ENCODE assay signal across 17 cellular contexts in the genomic region with DNA sequence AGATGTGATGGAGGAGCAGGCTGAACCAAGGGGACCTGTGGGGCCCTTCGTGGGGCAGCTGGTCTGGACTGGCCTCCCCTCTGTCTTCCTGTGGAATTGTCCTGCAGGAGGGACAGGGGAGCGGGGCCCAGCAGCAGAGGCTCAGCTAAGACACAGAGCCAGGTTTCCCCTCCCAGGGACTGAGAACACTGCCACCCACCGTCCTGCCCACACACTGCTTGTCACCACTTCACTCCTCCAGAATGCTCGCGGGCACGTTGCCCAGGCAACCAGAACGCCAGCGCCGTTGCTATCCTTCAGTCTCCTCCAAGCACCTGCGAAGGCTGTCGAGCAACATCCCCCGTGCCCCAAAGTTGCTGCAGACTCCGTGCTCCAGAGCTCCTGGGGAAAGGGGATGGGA. TPM values are rescaled to one million over a fixed set of nuclear protein-coding genes. Genes with fewer than 3 reads are reported as not detected.
DNase-seq lines count a peak whose midpoint lies in the region; ATAC-seq, FAIRE-seq and TF ChIP-seq lines count a peak whose summit lies in the region.
"Had no signal": no experiment of that assay in that cellular context is flagged by ENCODE, and none has a peak within 500 bp of the region (broad histone marks: within the 10 kb centered on the region; RNA-seq: fewer than 3 reads in every experiment).

No MANE protein-coding gene starts in this region.

- H3K36me3 ChIP-seq in keratinocyte (ENCODE audit: control insufficient read depth in 2 of 2, extremely low read depth in 1 of 2, insufficient read depth in 2 of 2, low read length in 2 of 2), result no peaks in the 10 kb centered on the region
- H3K36me3 ChIP-seq: prostate gland, upper lobe of right lung had no signal

- intact Hi-C loops in left ventricle myocardium superior (cut with micrococcal nuclease), result no loop called here
- intact Hi-C loops in left cardiac atrium (cut with DNase I), result no loop called here

- TF ChIP-seq CTCF in keratinocyte (optimal IDR thresholded peaks at IDR 0.05 in 1 of 3, IDR thresholded peaks at IDR 0.05 in 1 of 3, conservative IDR thresholded peaks at IDR 0.05 in 1 of 3; ENCODE audit: extremely low read depth in 1 of 3, insufficient read depth in 2 of 3, low read length in 3 of 3), result peak in 2 of 3 experiments; percentile 38 to 52

- H3K27ac ChIP-seq in keratinocyte (ENCODE audit: control insufficient read depth, insufficient read depth, low read length), result no peak overlapping the region
- H3K27ac ChIP-seq: PC-9, prostate gland, upper lobe of right lung had no signal

- H3K4me3 ChIP-seq in keratinocyte (ENCODE audit: control insufficient read depth in 2 of 3, extremely low read depth in 1 of 3, insufficient read depth in 2 of 3, low read depth in 1 of 3, low read length in 3 of 3), result no peak overlapping the region
- H3K4me3 ChIP-seq: PC-9, prostate gland, upper lobe of right lung had no signal

- H4K20me1 ChIP-seq in keratinocyte (ENCODE audit: control insufficient read depth, extremely low read depth, insufficient read depth, low read length), result no peaks in the 10 kb centered on the region

- H3K79me2 ChIP-seq in keratinocyte (ENCODE audit: control insufficient read depth, insufficient read depth, low read length), result no peaks in the 10 kb centered on the region

- H3K9me1 ChIP-seq in keratinocyte (ENCODE audit: control insufficient read depth, extremely low read depth, insufficient read depth, low read length), result no peaks in the 10 kb centered on the region

- peak; percentile 22 for DNase-seq in left ventricle myocardium superior
- DNase-seq in left cardiac atrium, result no peak
- DNase-seq in NCI-H748 treated with DMSO at 0.1 percent for 48 hours (lab: John Stamatoyannopoulos, UW), result peak; percentile 55
- DNase-seq in keratinocyte (ENCODE audit: low read depth, low spot score), result peak; percentile 42
- no peak for DNase-seq in NCI-H2227 (lab: John Stamatoyannopoulos, UW; ENCODE audit: unreplicated experiment)
- no peak for DNase-seq in activated naive CD4-positive, alpha-beta T cell treated with anti-CD3 and anti-CD28 coated beads, Interleukin-2, amount 50 U/mL, for 16 hours
- DNase-seq: activated CD4-positive, alpha-beta T cell treated with anti-CD3 and anti-CD28 coated beads for 1 hour; NCI-H1694; PC-9; T-helper 1 cell; upper lobe of right lung had no signal

- peaks cover 16% of the 10 kb centered on the region for H3K4me1 ChIP-seq in keratinocyte (ENCODE audit: control insufficient read depth, extremely low read depth, insufficient read depth, low read length)
- H3K4me1 ChIP-seq: prostate gland, upper lobe of right lung had no signal

- no peak for ATAC-seq in left ventricle myocardium superior
- ATAC-seq in left cardiac atrium, result no peak
- no peak for ATAC-seq in GM18868 (IDR thresholded peaks at IDR 0.05; ENCODE audit: unreplicated experiment)
- no peak for ATAC-seq in GM21423 (IDR thresholded peaks at IDR 0.05; ENCODE audit: unreplicated experiment)
- ATAC-seq: HepG2, upper lobe of right lung had no signal

- H3K9ac ChIP-seq in keratinocyte (ENCODE audit: control insufficient read depth, extremely low read depth, insufficient read depth, low read length), result no peak overlapping the region

- no peak overlapping the region for H2AFZ ChIP-seq in keratinocyte (ENCODE audit: control insufficient read depth, low read length)
- H2AFZ ChIP-seq: PC-9 had no signal

- no peaks in the 10 kb centered on the region for H3K9me3 ChIP-seq in keratinocyte (ENCODE audit: control insufficient read depth, low read depth, low read length)
- H3K9me3 ChIP-seq: prostate gland, upper lobe of right lung had no signal

- no peak overlapping the region for H3K4me2 ChIP-seq in keratinocyte (ENCODE audit: control insufficient read depth, extremely low read depth, insufficient read depth, low read depth, low read length)
- H3K4me2 ChIP-seq: PC-9 had no signal

- no peaks in the 10 kb centered on the region for H3K27me3 ChIP-seq in keratinocyte (ENCODE audit: control insufficient read depth, extremely low read depth, insufficient read depth, low read length)
- H3K27me3 ChIP-seq: upper lobe of right lung had no signal

- dilution Hi-C loops in keratinocyte (cut with MboI; ENCODE audit: extremely low pct_ligation_motif_present, low sequenced_read_pairs), result no loop called here

- no peak for FAIRE-seq in keratinocyte (lab: Jason Lieb, UNC)
- FAIRE-seq: astrocyte, HepG2 had no signal

RNA-seq across cellular contexts. Expression of a gene that starts 46.4 kb away (rescaled TPM):
- total RNA-seq in left ventricle myocardium superior (0.05 TPM), left cardiac atrium (under 1 TPM; 0.10 to 0.56 TPM)
- 2.2 to 2.8 TPM (median 2.5 TPM) in 3 replicates for polyA plus RNA-seq in keratinocyte
- polyA plus RNA-seq in keratinocyte (2011; ENCODE audit: low read depth), result 1.9 TPM
- 1.8 and 2.4 TPM in 2 replicates for polyA plus RNA-seq in keratinocyte (2011; cell fraction: cytosol; rRNA removed)
- 3.4 and 4.7 TPM in 2 replicates for polyA plus RNA-seq in keratinocyte (2011; cell fraction: nucleus; rRNA removed)
- 2.3 and 3.6 TPM in 2 replicates for polyA plus RNA-seq in keratinocyte (2012; ENCODE audit: low replicate concordance)
- 1.7 to 3.4 TPM (median 1.8 TPM) in 3 replicates for polyA minus RNA-seq in keratinocyte
- polyA minus RNA-seq in keratinocyte (2011; cell fraction: cytosol; rRNA and poly(A)+ RNA removed), result 3.5 TPM
- polyA minus RNA-seq in keratinocyte (2011; cell fraction: nucleus; rRNA and poly(A)+ RNA removed), result 3.1 and 4.1 TPM in 2 replicates
- total RNA-seq: HepG2, PC-9 had no signal
- polyA plus RNA-seq: AG04450, HepG2 had no signal

Comparison
In these comparisons a context has a peak if more than half of its experiments do, and no peak if none do; other contexts are left out.
1. DNase-seq: peak in left ventricle myocardium superior (single experiment), NCI-H748 treated with DMSO at 0.1 percent for 48 hours (single experiment) and keratinocyte (single experiment); none in left cardiac atrium (single experiment), NCI-H2227 (single experiment) and activated naive CD4-positive, alpha-beta T cell treated with anti-CD3 and anti-CD28 coated beads, Interleukin-2, amount 50 U/mL, for 16 hours (single experiment).